In genomic region chr17:38751803-38752118, GRCh38 we compare ENCODE assay signal across 8 cellular contexts. TPM values are rescaled to one million over a fixed set of nuclear protein-coding genes. Genes with fewer than 3 reads are reported as not detected.
A peak's percentile ranks its signal among the peaks of the same experiment; 100 is the strongest.
DNase-seq lines count a peak whose midpoint lies in the region; ATAC-seq and TF ChIP-seq lines count a peak whose summit lies in the region.

No MANE protein-coding gene starts in this region.

- DNase-seq in MV-4-11 (lab: John Stamatoyannopoulos, UW) = peak; percentile 68
- DNase-seq in globus pallidus (ENCODE audit: low spot score) = peak; percentile 83
- peak; percentile 54 for DNase-seq in occipital lobe (lab: John Stamatoyannopoulos, UW)
- DNase-seq in suprapubic skin (ENCODE audit: low spot score in 2 of 2) = peak; percentile 90 to 92

- peaks cover 26 to 34% (median 32%) of the 10 kb centered on the region in 11 experiments for H3K36me3 ChIP-seq in BLaER1 treated with 17β-estradiol and CSF1 and Interleukin-3, amounts not matched to agents 10 nM and 100 nM
- peaks cover 20% of the 10 kb centered on the region for H3K36me3 ChIP-seq in suprapubic skin

- peaks cover 42% of the 10 kb centered on the region for H3K4me1 Mint-ChIP-seq in activated naive CD4-positive, alpha-beta T cell treated with anti-CD3 and anti-CD28 coated beads, Interleukin-2, amount 50 U/mL, for 24 hours

- TF ChIP-seq POLR2A in suprapubic skin (IDR thresholded peaks at IDR 0.05) = no peak

- peak overlapping the region; percentile 73 to 99 (median 91) for H3K4me2 ChIP-seq in BLaER1 treated with 17β-estradiol and CSF1 and Interleukin-3, amounts not matched to agents 10 nM and 100 nM

- H3K4me3 ChIP-seq in BLaER1 treated with 17β-estradiol and CSF1 and Interleukin-3, amounts not matched to agents 10 nM and 100 nM = peak overlapping the region; percentile 77 to 100 (median 86)
- H3K4me3 ChIP-seq in suprapubic skin = peak overlapping the region; percentile 96

- peak overlapping the region; percentile 81 to 97 (median 92) for H3K9ac ChIP-seq in BLaER1 treated with 17β-estradiol and CSF1 and Interleukin-3, amounts not matched to agents 10 nM and 100 nM

- no peaks in the 10 kb centered on the region for H3K9me3 ChIP-seq in BLaER1 treated with 17β-estradiol and CSF1 and Interleukin-3, amounts not matched to agents 10 nM and 100 nM (replicated peaks in 1 of 11)
- no peaks in the 10 kb centered on the region for H3K9me3 ChIP-seq in suprapubic skin

- H3K36me3 Mint-ChIP-seq in activated naive CD4-positive, alpha-beta T cell treated with anti-CD3 and anti-CD28 coated beads, Interleukin-2, amount 50 U/mL, for 24 hours = peaks cover 13% of the 10 kb centered on the region

- peaks cover 48 to 62% (median 54%) of the 10 kb centered on the region in 10 experiments for H3K4me1 ChIP-seq in BLaER1 treated with 17β-estradiol and CSF1 and Interleukin-3, amounts not matched to agents 10 nM and 100 nM
- H3K4me1 ChIP-seq in suprapubic skin = peaks cover 61% of the 10 kb centered on the region

- 0% methylated on average over 32 of the region's 32 CpGs for WGBS in suprapubic skin

- peaks cover 10% of the 10 kb centered on the region for H3K27me3 Mint-ChIP-seq in activated naive CD4-positive, alpha-beta T cell treated with anti-CD3 and anti-CD28 coated beads, Interleukin-2, amount 50 U/mL, for 24 hours

- H3K9me3 Mint-ChIP-seq in activated naive CD4-positive, alpha-beta T cell treated with anti-CD3 and anti-CD28 coated beads, Interleukin-2, amount 50 U/mL, for 24 hours = no peaks in the 10 kb centered on the region

- ATAC-seq in GM21526 (IDR thresholded peaks at IDR 0.05; ENCODE audit: low FRiP score, unreplicated experiment) (peak; percentile 30), SK-N-SH treated with all-trans-retinoic acid at 6 μM for 48 hours (peak; percentile 34)

- H3K27ac ChIP-seq in BLaER1 treated with 17β-estradiol and CSF1 and Interleukin-3, amounts not matched to agents 10 nM and 100 nM = peak overlapping the region; percentile 83 to 97 (median 90)
- peak overlapping the region; percentile 92 for H3K27ac ChIP-seq in suprapubic skin

- peaks cover 35 to 51% (median 47%) of the 10 kb centered on the region in 11 experiments for H3K27me3 ChIP-seq in BLaER1 treated with 17β-estradiol and CSF1 and Interleukin-3, amounts not matched to agents 10 nM and 100 nM
- H3K27me3 ChIP-seq in suprapubic skin = no peaks in the 10 kb centered on the region

- no peak for TF ChIP-seq CTCF in suprapubic skin (IDR thresholded peaks at IDR 0.05)

- peak overlapping the region; percentile 100 for H3K27ac Mint-ChIP-seq in activated naive CD4-positive, alpha-beta T cell treated with anti-CD3 and anti-CD28 coated beads, Interleukin-2, amount 50 U/mL, for 24 hours

- peaks cover 3 to 64% (median 36%) of the 10 kb centered on the region in 11 experiments; a peak in 19 of 22 replicates for H4K20me1 ChIP-seq in BLaER1 treated with 17β-estradiol and CSF1 and Interleukin-3, amounts not matched to agents 10 nM and 100 nM

- peak overlapping the region; percentile 98 for H3K4me3 Mint-ChIP-seq in activated naive CD4-positive, alpha-beta T cell treated with anti-CD3 and anti-CD28 coated beads, Interleukin-2, amount 50 U/mL, for 24 hours

- TF ChIP-seq EP300 in suprapubic skin (IDR thresholded peaks at IDR 0.05) = no peak

TF ChIP-seq in SK-N-SH treated with all-trans-retinoic acid at 6 μM for 48 hours, 23 proteins besides CTCF, POLR2A, EP300 and RAD21:
- TF ChIP-seq ZFP3 (CRISPR knock-in tag; IDR thresholded peaks at IDR 0.05) = no peak
- TF ChIP-seq ZNF70 (CRISPR knock-in tag; IDR thresholded peaks at IDR 0.05) = no peak
- TF ChIP-seq TSHZ2 (CRISPR knock-in tag; IDR thresholded peaks at IDR 0.05) = no peak
- TF ChIP-seq CREB5 (CRISPR knock-in tag; IDR thresholded peaks at IDR 0.05; ENCODE audit: low read depth) = no peak
- no peak for TF ChIP-seq BACH2 (CRISPR knock-in tag; IDR thresholded peaks at IDR 0.05; ENCODE audit: borderline replicate concordance)
- TF ChIP-seq PATZ1 (CRISPR knock-in tag; IDR thresholded peaks at IDR 0.05; ENCODE audit: borderline replicate concordance) = no peak
- TF ChIP-seq ARNTL (CRISPR knock-in tag; IDR thresholded peaks at IDR 0.05; ENCODE audit: borderline replicate concordance, low read depth) = no peak
- no peak for TF ChIP-seq ZFP30 (CRISPR knock-in tag; IDR thresholded peaks at IDR 0.05)
- no peak for TF ChIP-seq ESRRG (CRISPR knock-in tag; IDR thresholded peaks at IDR 0.05)
- TF ChIP-seq RARB (CRISPR knock-in tag; IDR thresholded peaks at IDR 0.05) = no peak
- TF ChIP-seq PPARA (CRISPR knock-in tag; IDR thresholded peaks at IDR 0.05; ENCODE audit: borderline replicate concordance) = no peak
- TF ChIP-seq CSRNP3 (CRISPR knock-in tag; IDR thresholded peaks at IDR 0.05) = no peak
- no peak for TF ChIP-seq ZC3H10 (CRISPR knock-in tag; IDR thresholded peaks at IDR 0.05)
TF ChIP-seq in SK-N-SH treated with all-trans-retinoic acid at 6 μM for 48 hours: peak in this region for 0.

RNA-seq across cellular contexts. Expression of gene PSMB3, which starts 0.8 kb away (rescaled TPM):
- total RNA-seq in occipital lobe (138 TPM), suprapubic skin (100 to 1,000 TPM; 106 to 186 (median 162) TPM)

RNA-seq across cellular contexts. Expression of gene PCGF2, which starts 3.6 kb away (rescaled TPM):
- 4.8 TPM for total RNA-seq in occipital lobe
- total RNA-seq in suprapubic skin = 10 to 100 TPM in 1 of 4 donors, 1 to 10 TPM in 3; 5.3 to 15.2 (median 7.0) TPM

RNA-seq across cellular contexts. Expression of gene CISD3, which starts 21.6 kb away (rescaled TPM):
- total RNA-seq in occipital lobe (2.3 TPM), suprapubic skin (10 to 100 TPM in 2 of 4 donors, 1 to 10 TPM in 2; 6.8 to 12.7 (median 10.1) TPM)

RNA-seq across cellular contexts. Expression of gene MLLT6, which starts 46.7 kb away (rescaled TPM):
- 18.4 TPM for total RNA-seq in occipital lobe
- total RNA-seq in suprapubic skin = 100 to 1,000 TPM in 1 of 4 donors, 10 to 100 TPM in 3; 62.7 to 136 (median 79.0) TPM

RNA-seq across cellular contexts. Expression of gene PIP4K2B, which starts 47.6 kb away (rescaled TPM):
- 166 TPM for total RNA-seq in occipital lobe
- total RNA-seq in suprapubic skin = 10 to 100 TPM; 31.0 to 46.7 (median 38.6) TPM

Comparison
In these comparisons a context has a peak if more than half of its experiments do, and no peak if none do; other contexts are left out.
1. Peak in every context shown above with its lines: DNase-seq, ATAC-seq, H3K4me3 ChIP-seq and H3K27ac ChIP-seq.